16 cellular contexts compared by ENCODE assay signal in genomic region chr2:453132-453531, GRCh38.
DNase-seq lines count a peak whose midpoint lies in the region; ATAC-seq and TF ChIP-seq lines count a peak whose summit lies in the region.
"Had no signal": no experiment of that assay in that cellular context is flagged by ENCODE, and none has a peak within 500 bp of the region (broad histone marks: within the 10 kb centered on the region; RNA-seq: fewer than 3 reads in every experiment).

No MANE protein-coding gene starts in this region.

- H4K91ac ChIP-seq in mesenchymal stem cell (ENCODE audit: low read length) = no peak overlapping the region

- no peak overlapping the region for H3K14ac ChIP-seq in mesenchymal stem cell (ENCODE audit: low read length in 2 of 2)

- ATAC-seq in HG02571 (IDR thresholded peaks at IDR 0.05; ENCODE audit: unreplicated experiment) = no peak
- ATAC-seq: K562, PC-3 had no signal

- no peaks in the 10 kb centered on the region for H3K79me1 ChIP-seq in mesenchymal stem cell (replicated peaks; ENCODE audit: low read length, poor library complexity, severe bottlenecking)

- H3K36me3 ChIP-seq in mesenchymal stem cell (ENCODE audit: control insufficient read depth in 1 of 2, insufficient read depth in 2 of 2, low read depth in 1 of 2, low read length in 2 of 2) = no peaks in the 10 kb centered on the region
- no peaks in the 10 kb centered on the region for H3K36me3 ChIP-seq in effector memory CD4-positive, alpha-beta T cell (ENCODE audit: control insufficient read depth, insufficient read depth, low read length)

- no peak overlapping the region for H4K8ac ChIP-seq in mesenchymal stem cell (ENCODE audit: low read length)

- 60% methylated on average over 10 of the region's 11 CpGs for WGBS in mesenchymal stem cell

- H2BK120ac ChIP-seq in mesenchymal stem cell (ENCODE audit: low read depth, low read length) = no peak overlapping the region

- H3K27me3 ChIP-seq in mesenchymal stem cell (ENCODE audit: control insufficient read depth in 1 of 2, insufficient read depth in 1 of 2, low read length in 2 of 2) = peaks cover 0 to 2% of the 10 kb centered on the region in 2 experiments
- H3K27me3 ChIP-seq in effector memory CD4-positive, alpha-beta T cell (replicated peaks; ENCODE audit: control insufficient read depth, insufficient read depth, low read length, poor library complexity, severe bottlenecking) = peaks cover 5% of the 10 kb centered on the region

- H3K4me3 ChIP-seq in epithelial cell of proximal tubule (ENCODE audit: low read depth, low read length) (no peak overlapping the region), mesenchymal stem cell (ENCODE audit: insufficient read depth in 1 of 2, low read depth in 1 of 2, low read length in 2 of 2) (no peak overlapping the region)
- H3K4me3 ChIP-seq in effector memory CD4-positive, alpha-beta T cell (ENCODE audit: insufficient read depth, low read depth, low read length, poor library complexity, severe bottlenecking) = no peak overlapping the region
- H3K4me3 ChIP-seq: K562 had no signal

- peak; percentile 7 for TF ChIP-seq CTCF in epithelial cell of proximal tubule (conservative IDR thresholded peaks at IDR 0.05; ENCODE audit: low read depth, low read length)

- no peak overlapping the region for H2BK12ac ChIP-seq in mesenchymal stem cell (ENCODE audit: low read length in 2 of 2)

- peak overlapping the region; percentile 21 for H2BK5ac ChIP-seq in mesenchymal stem cell (ENCODE audit: low read depth, low read length, poor library complexity, severe bottlenecking)

- no peak overlapping the region for H3K18ac ChIP-seq in mesenchymal stem cell (ENCODE audit: low read depth in 1 of 2, low read length in 2 of 2)

- H3K23ac ChIP-seq in mesenchymal stem cell (ENCODE audit: low read length in 2 of 2) = no peak overlapping the region

- H3K4me2 ChIP-seq in mesenchymal stem cell (ENCODE audit: low read length, poor library complexity, severe bottlenecking) = peak overlapping the region; percentile 25

- peak overlapping the region; percentile 26 for H3K27ac ChIP-seq in mesenchymal stem cell (ENCODE audit: low read length, poor library complexity, severe bottlenecking)
- no peak overlapping the region for H3K27ac ChIP-seq in effector memory CD4-positive, alpha-beta T cell (ENCODE audit: insufficient read depth, low read length, poor library complexity, severe bottlenecking)

- in situ Hi-C loops in ACHN (cut with HindIII; ENCODE audit: low pct_ligation_motif_present, low pct_unique_long_range_greater_than_20kb, low sequenced_read_pairs) (no loop called here), Caki2 (cut with HindIII; ENCODE audit: low pct_unique_long_range_greater_than_20kb, low sequenced_read_pairs) (no loop called here)

- no peak overlapping the region for H3K4ac ChIP-seq in mesenchymal stem cell (ENCODE audit: low read depth in 1 of 2, low read length in 2 of 2)

- no peak overlapping the region for H2BK15ac ChIP-seq in mesenchymal stem cell (ENCODE audit: low read depth, poor library complexity, severe bottlenecking)

- no peak overlapping the region for H2AFZ ChIP-seq in mesenchymal stem cell (ENCODE audit: low read depth, low read length)

- peaks cover 15% of the 10 kb centered on the region for H3K4me1 ChIP-seq in mesenchymal stem cell (ENCODE audit: control insufficient read depth, insufficient read depth, low read depth, low read length)
- H3K4me1 ChIP-seq in effector memory CD4-positive, alpha-beta T cell (ENCODE audit: control insufficient read depth, insufficient read depth, low read length, poor library complexity, severe bottlenecking) = no peaks in the 10 kb centered on the region

- peak; percentile 52 for DNase-seq in ACHN
- DNase-seq in Caki2 (ENCODE audit: low read depth) = peak; percentile 84
- peak; percentile 87 for DNase-seq in epithelial cell of proximal tubule (ENCODE audit: low read depth)
- DNase-seq in mesenchymal stem cell = no peak
- no peak for DNase-seq in AG08395 (ENCODE audit: low spot score)
- DNase-seq in effector memory CD4-positive, alpha-beta T cell = no peak
- DNase-seq: CD4-positive, alpha-beta memory T cell; H7; MV-4-11; NCI-H2029; NCI-H2171 treated with DMSO at 0.1 percent for 48 hours; NCI-H446 treated with DMSO at 0.1 percent for 48 hours; NCI-H748 treated with DMSO at 0.1 percent for 48 hours; PC-3 had no signal

- H3K9ac ChIP-seq in mesenchymal stem cell (ENCODE audit: low read length) = no peak overlapping the region

- H3K9me3 ChIP-seq in mesenchymal stem cell (ENCODE audit: control insufficient read depth, low read length) = no peaks in the 10 kb centered on the region
- no peaks in the 10 kb centered on the region for H3K9me3 ChIP-seq in effector memory CD4-positive, alpha-beta T cell (ENCODE audit: control insufficient read depth, low read length)

- no peak overlapping the region for H2AK5ac ChIP-seq in mesenchymal stem cell (ENCODE audit: low read length, severe bottlenecking)

Comparison
In these comparisons a context has a peak if more than half of its experiments do, and no peak if none do; other contexts are left out.
1. DNase-seq: peak in ACHN (single experiment), Caki2 (single experiment) and epithelial cell of proximal tubule (single experiment); none in mesenchymal stem cell (single experiment), AG08395 (single experiment) and effector memory CD4-positive, alpha-beta T cell (0 of 3).